ENCODE assay signal across 1 cellular context in the genomic region with DNA sequence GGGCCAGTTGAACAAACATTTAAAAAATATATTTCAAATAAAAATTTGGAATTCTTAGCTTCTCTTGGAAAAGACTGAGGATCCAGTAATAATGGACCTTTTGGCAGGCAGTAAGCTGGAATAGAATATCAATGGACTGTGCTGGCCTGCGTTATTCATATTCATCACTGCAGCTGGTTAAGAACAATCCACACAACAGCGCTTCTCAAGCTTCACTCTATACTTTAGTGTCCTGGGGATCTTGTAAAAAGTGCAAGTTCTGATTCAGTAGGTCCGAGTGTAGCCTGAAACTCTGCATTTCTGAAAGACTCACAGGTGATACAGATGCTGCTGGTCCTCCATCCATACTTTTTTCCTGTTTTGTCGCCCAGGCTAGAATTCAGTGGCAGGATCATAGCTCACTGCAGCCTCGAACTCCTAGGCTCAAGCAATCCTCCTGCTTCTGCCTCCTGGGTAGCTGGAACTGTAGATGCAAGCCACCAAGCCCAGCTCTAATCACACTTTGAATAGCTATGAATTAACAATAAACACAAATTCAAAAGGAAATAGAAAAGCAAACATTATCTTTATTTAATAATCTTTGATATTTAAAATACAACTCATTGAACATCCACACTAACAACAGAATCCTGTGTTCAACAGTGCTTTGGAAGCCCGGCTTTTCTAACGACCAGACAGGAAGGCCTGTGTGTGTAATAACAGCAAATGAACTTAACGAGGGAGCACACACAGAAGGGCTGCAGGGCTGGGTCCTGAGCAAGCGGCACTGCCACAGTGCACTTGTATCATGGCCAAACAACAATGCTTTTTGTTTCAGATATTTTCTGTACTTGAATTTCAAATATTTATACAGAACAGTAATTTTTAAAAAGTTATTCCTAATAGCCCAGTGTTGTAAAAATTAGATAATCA.
TF ChIP-seq lines count a peak whose summit lies in the region.

No MANE protein-coding gene starts in this region.

TF ChIP-seq in WTC11, 78 proteins besides CTCF, POLR2A, EP300 and RAD21 (continued from another document):
- TF ChIP-seq, protein P1, sequence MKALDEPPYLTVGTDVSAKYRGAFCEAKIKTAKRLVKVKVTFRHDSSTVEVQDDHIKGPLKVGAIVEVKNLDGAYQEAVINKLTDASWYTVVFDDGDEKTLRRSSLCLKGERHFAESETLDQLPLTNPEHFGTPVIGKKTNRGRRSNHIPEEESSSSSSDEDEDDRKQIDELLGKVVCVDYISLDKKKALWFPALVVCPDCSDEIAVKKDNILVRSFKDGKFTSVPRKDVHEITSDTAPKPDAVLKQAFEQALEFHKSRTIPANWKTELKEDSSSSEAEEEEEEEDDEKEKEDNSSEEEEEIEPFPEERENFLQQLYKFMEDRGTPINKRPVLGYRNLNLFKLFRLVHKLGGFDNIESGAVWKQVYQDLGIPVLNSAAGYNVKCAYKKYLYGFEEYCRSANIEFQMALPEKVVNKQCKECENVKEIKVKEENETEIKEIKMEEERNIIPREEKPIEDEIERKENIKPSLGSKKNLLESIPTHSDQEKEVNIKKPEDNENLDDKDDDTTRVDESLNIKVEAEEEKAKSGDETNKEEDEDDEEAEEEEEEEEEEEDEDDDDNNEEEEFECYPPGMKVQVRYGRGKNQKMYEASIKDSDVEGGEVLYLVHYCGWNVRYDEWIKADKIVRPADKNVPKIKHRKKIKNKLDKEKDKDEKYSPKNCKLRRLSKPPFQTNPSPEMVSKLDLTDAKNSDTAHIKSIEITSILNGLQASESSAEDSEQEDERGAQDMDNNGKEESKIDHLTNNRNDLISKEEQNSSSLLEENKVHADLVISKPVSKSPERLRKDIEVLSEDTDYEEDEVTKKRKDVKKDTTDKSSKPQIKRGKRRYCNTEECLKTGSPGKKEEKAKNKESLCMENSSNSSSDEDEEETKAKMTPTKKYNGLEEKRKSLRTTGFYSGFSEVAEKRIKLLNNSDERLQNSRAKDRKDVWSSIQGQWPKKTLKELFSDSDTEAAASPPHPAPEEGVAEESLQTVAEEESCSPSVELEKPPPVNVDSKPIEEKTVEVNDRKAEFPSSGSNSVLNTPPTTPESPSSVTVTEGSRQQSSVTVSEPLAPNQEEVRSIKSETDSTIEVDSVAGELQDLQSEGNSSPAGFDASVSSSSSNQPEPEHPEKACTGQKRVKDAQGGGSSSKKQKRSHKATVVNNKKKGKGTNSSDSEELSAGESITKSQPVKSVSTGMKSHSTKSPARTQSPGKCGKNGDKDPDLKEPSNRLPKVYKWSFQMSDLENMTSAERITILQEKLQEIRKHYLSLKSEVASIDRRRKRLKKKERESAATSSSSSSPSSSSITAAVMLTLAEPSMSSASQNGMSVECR (CRISPR knock-in tag; IDR thresholded peaks at IDR 0.05; ENCODE audit: borderline replicate concordance): no peak
- TF ChIP-seq, protein P2, sequence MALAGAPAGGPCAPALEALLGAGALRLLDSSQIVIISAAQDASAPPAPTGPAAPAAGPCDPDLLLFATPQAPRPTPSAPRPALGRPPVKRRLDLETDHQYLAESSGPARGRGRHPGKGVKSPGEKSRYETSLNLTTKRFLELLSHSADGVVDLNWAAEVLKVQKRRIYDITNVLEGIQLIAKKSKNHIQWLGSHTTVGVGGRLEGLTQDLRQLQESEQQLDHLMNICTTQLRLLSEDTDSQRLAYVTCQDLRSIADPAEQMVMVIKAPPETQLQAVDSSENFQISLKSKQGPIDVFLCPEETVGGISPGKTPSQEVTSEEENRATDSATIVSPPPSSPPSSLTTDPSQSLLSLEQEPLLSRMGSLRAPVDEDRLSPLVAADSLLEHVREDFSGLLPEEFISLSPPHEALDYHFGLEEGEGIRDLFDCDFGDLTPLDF (CRISPR knock-in tag; IDR thresholded peaks at IDR 0.05): no peak
- TF ChIP-seq PRDM15 (CRISPR knock-in tag; IDR thresholded peaks at IDR 0.05): no peak
- no peak for TF ChIP-seq FOXP1 (CRISPR knock-in tag; IDR thresholded peaks at IDR 0.05; ENCODE audit: borderline replicate concordance)
- TF ChIP-seq, protein P3, sequence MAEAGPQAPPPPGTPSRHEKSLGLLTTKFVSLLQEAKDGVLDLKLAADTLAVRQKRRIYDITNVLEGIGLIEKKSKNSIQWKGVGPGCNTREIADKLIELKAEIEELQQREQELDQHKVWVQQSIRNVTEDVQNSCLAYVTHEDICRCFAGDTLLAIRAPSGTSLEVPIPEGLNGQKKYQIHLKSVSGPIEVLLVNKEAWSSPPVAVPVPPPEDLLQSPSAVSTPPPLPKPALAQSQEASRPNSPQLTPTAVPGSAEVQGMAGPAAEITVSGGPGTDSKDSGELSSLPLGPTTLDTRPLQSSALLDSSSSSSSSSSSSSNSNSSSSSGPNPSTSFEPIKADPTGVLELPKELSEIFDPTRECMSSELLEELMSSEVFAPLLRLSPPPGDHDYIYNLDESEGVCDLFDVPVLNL (CRISPR knock-in tag; IDR thresholded peaks at IDR 0.05; ENCODE audit: borderline replicate concordance, low read depth): no peak
- TF ChIP-seq TEAD1 (CRISPR knock-in tag; IDR thresholded peaks at IDR 0.05): no peak
- TF ChIP-seq NFYB (CRISPR knock-in tag; conservative IDR thresholded peaks at IDR 0.05; ENCODE audit: low read depth): no peak
- no peak for TF ChIP-seq FOXK1 (CRISPR knock-in tag; IDR thresholded peaks at IDR 0.05)
- no peak for TF ChIP-seq NR3C1 (CRISPR knock-in tag; conservative IDR thresholded peaks at IDR 0.05; ENCODE audit: low read depth)
- no peak for TF ChIP-seq KAT7 (CRISPR knock-in tag; IDR thresholded peaks at IDR 0.05; ENCODE audit: borderline replicate concordance)
- TF ChIP-seq MYBL2 (CRISPR knock-in tag; IDR thresholded peaks at IDR 0.05): no peak
- no peak for TF ChIP-seq NR2C2 (CRISPR knock-in tag; IDR thresholded peaks at IDR 0.05)
- TF ChIP-seq, protein P4, sequence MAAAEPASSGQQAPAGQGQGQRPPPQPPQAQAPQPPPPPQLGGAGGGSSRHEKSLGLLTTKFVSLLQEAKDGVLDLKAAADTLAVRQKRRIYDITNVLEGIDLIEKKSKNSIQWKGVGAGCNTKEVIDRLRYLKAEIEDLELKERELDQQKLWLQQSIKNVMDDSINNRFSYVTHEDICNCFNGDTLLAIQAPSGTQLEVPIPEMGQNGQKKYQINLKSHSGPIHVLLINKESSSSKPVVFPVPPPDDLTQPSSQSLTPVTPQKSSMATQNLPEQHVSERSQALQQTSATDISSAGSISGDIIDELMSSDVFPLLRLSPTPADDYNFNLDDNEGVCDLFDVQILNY (CRISPR knock-in tag; IDR thresholded peaks at IDR 0.05): no peak
